ENCODE assay signal across 32 cellular contexts in genomic region chr2:150190546-150190945, GRCh38.
"Had no signal": no experiment of that assay in that cellular context is flagged by ENCODE, and none has a peak within 500 bp of the region (broad histone marks: within the 10 kb centered on the region; RNA-seq: fewer than 3 reads in every experiment).

No MANE protein-coding gene starts in this region.

- H3K27ac Mint-ChIP-seq: activated CD4-positive, alpha-beta memory T cell treated with anti-CD3 and anti-CD28 coated beads, Interleukin-2, amount 10 ng/mL, durations not matched to agents 7 days and 5 days; activated CD8-positive, alpha-beta memory T cell treated with anti-CD3 and anti-CD28 coated beads, Interleukin-2, amount 10 ng/mL, durations not matched to agents 7 days and 5 days; activated naive CD4-positive, alpha-beta T cell treated with anti-CD3 and anti-CD28 coated beads, Interleukin-2, amount 10 ng/mL, durations not matched to agents 7 days and 5 days; activated naive CD8-positive, alpha-beta T cell; activated naive CD8-positive, alpha-beta T cell treated with anti-CD3 and anti-CD28 coated beads, Interleukin-2, amount 50 U/mL, for 24 hours; brain had no signal

- H3K4me3 ChIP-seq: cardiac muscle cell, MG63, PC-9, SJCRH30 had no signal

- DNase-seq: activated CD4-positive, alpha-beta memory T cell treated with anti-CD3 and anti-CD28 coated beads, Interleukin-2, amount 10 ng/mL, durations not matched to agents 7 days and 5 days; activated CD4-positive, alpha-beta T cell treated with anti-CD3 and anti-CD28 coated beads for 1 hour; activated CD4-positive, alpha-beta T cell treated with anti-CD3 and anti-CD28 coated beads for 48 hours; activated CD4-positive, CD25-positive, alpha-beta regulatory T cell; activated CD8-positive, alpha-beta memory T cell treated with anti-CD3 and anti-CD28 coated beads for 24 hours; activated CD8-positive, alpha-beta memory T cell treated with anti-CD3 and anti-CD28 coated beads, Interleukin-2, amount 10 ng/mL, durations not matched to agents 7 days and 5 days; activated CD8-positive, alpha-beta memory T cell treated with anti-CD3 and anti-CD28 coated beads, Interleukin-2, amount 50 U/mL, for 48 hours; activated effector memory CD4-positive, alpha-beta T cell treated with Interleukin-2 at 50 U/mL for 16 hours; activated naive CD4-positive, alpha-beta T cell treated with anti-CD3 and anti-CD28 coated beads, Interleukin-2, amount 10 ng/mL, durations not matched to agents 7 days and 5 days; activated naive CD8-positive, alpha-beta T cell treated with anti-CD3 and anti-CD28 coated beads, Interleukin-2, amount 50 U/mL, for 24 hours; activated T-cell treated with anti-CD3 and anti-CD28 coated beads, Interleukin-2, amount 50 U/mL, for 48 hours; anterior cingulate cortex; Kasumi-1; MG63; NCI-H1048; NCI-H1105 treated with DMSO at 0.1 percent for 48 hours; NCI-H1436; NCI-H1694; NCI-H2029; NCI-H510A; NCI-H526; NCI-H748 treated with DMSO at 0.1 percent for 48 hours; PC-9; SHP77; SJCRH30; T1000; WERI-Rb-1 had no signal

- H2AFZ ChIP-seq: PC-9 had no signal

- H3K4me3 Mint-ChIP-seq: activated CD4-positive, alpha-beta memory T cell treated with anti-CD3 and anti-CD28 coated beads, Interleukin-2, amount 10 ng/mL, durations not matched to agents 7 days and 5 days; activated CD8-positive, alpha-beta memory T cell treated with anti-CD3 and anti-CD28 coated beads, Interleukin-2, amount 10 ng/mL, durations not matched to agents 7 days and 5 days; activated naive CD4-positive, alpha-beta T cell treated with anti-CD3 and anti-CD28 coated beads, Interleukin-2, amount 10 ng/mL, durations not matched to agents 7 days and 5 days; activated naive CD8-positive, alpha-beta T cell; activated naive CD8-positive, alpha-beta T cell treated with anti-CD3 and anti-CD28 coated beads, Interleukin-2, amount 50 U/mL, for 24 hours; brain; central memory CD8-positive, alpha-beta T cell had no signal

- H3K27me3 ChIP-seq: cardiac muscle cell, MG63, SJCRH30 had no signal

- H3K9me3 ChIP-seq: MG63, SJCRH30 had no signal

- H3K27ac ChIP-seq: cardiac muscle cell, PC-9, SJCRH30, SK-N-MC, WERI-Rb-1 had no signal

- H3K9me3 Mint-ChIP-seq: activated naive CD4-positive, alpha-beta T cell treated with anti-CD3 and anti-CD28 coated beads, Interleukin-2, amount 10 ng/mL, durations not matched to agents 7 days and 5 days had no signal

- H3K36me3 Mint-ChIP-seq: activated CD8-positive, alpha-beta memory T cell treated with anti-CD3 and anti-CD28 coated beads, Interleukin-2, amount 10 ng/mL, durations not matched to agents 7 days and 5 days; activated naive CD4-positive, alpha-beta T cell treated with anti-CD3 and anti-CD28 coated beads, Interleukin-2, amount 10 ng/mL, durations not matched to agents 7 days and 5 days; activated naive CD8-positive, alpha-beta T cell; brain had no signal

- H3K4me1 Mint-ChIP-seq: activated CD4-positive, alpha-beta memory T cell treated with anti-CD3 and anti-CD28 coated beads, Interleukin-2, amount 10 ng/mL, durations not matched to agents 7 days and 5 days; activated CD8-positive, alpha-beta memory T cell treated with anti-CD3 and anti-CD28 coated beads, Interleukin-2, amount 10 ng/mL, durations not matched to agents 7 days and 5 days; activated naive CD4-positive, alpha-beta T cell treated with anti-CD3 and anti-CD28 coated beads, Interleukin-2, amount 10 ng/mL, durations not matched to agents 7 days and 5 days; activated naive CD8-positive, alpha-beta T cell treated with anti-CD3 and anti-CD28 coated beads, Interleukin-2, amount 50 U/mL, for 24 hours; central memory CD8-positive, alpha-beta T cell had no signal

- H3K36me3 ChIP-seq: cardiac muscle cell, MG63, SJCRH30, WERI-Rb-1 had no signal

- H3K4me2 ChIP-seq: PC-9 had no signal

- ATAC-seq: activated CD8-positive, alpha-beta memory T cell treated with anti-CD3 and anti-CD28 coated beads, Interleukin-2, amount 10 ng/mL, durations not matched to agents 7 days and 5 days; activated naive CD8-positive, alpha-beta T cell treated with anti-CD3 and anti-CD28 coated beads, Interleukin-2, amount 50 U/mL, for 24 hours had no signal

- H3K27me3 Mint-ChIP-seq: activated CD4-positive, alpha-beta memory T cell treated with anti-CD3 and anti-CD28 coated beads, Interleukin-2, amount 10 ng/mL, durations not matched to agents 7 days and 5 days; activated CD8-positive, alpha-beta memory T cell treated with anti-CD3 and anti-CD28 coated beads, Interleukin-2, amount 10 ng/mL, durations not matched to agents 7 days and 5 days; activated naive CD4-positive, alpha-beta T cell treated with anti-CD3 and anti-CD28 coated beads, Interleukin-2, amount 10 ng/mL, durations not matched to agents 7 days and 5 days; activated naive CD8-positive, alpha-beta T cell; activated naive CD8-positive, alpha-beta T cell treated with anti-CD3 and anti-CD28 coated beads, Interleukin-2, amount 50 U/mL, for 24 hours; brain; central memory CD8-positive, alpha-beta T cell had no signal
